1 cellular context compared by ENCODE assay signal in the genomic region with DNA sequence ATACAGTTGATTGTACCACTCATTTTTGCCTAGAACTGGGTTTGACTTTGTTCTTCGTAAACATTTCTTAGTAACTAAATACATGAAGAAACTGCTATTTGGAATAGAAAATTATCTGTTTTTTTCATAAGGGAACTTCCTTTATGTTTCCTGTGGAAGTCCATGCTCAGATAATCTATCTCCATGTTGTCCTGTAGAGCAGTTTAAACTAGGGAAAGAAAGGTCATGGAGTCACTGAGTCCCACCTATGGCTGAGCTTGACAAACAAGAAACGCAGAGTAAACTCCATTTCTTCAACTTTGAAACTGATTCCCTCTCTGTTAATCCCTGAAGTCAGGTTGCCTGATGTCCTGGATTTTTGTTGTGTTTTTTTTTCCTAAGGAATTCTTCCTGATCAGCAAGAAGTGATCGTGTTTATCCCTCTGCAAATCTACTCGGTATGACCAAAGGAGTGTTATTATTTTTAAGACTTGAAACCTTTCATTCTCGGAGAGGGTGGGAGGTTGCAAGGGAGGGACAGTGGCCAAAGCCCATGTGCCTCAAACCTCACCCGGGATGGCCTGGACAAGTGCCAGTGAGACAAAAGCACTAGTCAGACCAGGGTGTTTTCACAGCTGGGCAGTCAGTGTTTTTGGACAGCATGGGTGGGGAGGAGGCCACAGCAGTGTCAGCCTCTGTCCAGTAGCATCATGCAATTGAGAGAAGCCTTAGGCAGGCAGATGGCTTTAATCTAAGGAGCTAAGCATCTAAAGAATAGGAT.
TF ChIP-seq lines count a peak whose summit lies in the region.

No MANE protein-coding gene starts in this region.

TF ChIP-seq in GM23338, 12 proteins besides CTCF, POLR2A, EP300 and RAD21 (continued from another document):
- TF ChIP-seq, protein P1, sequence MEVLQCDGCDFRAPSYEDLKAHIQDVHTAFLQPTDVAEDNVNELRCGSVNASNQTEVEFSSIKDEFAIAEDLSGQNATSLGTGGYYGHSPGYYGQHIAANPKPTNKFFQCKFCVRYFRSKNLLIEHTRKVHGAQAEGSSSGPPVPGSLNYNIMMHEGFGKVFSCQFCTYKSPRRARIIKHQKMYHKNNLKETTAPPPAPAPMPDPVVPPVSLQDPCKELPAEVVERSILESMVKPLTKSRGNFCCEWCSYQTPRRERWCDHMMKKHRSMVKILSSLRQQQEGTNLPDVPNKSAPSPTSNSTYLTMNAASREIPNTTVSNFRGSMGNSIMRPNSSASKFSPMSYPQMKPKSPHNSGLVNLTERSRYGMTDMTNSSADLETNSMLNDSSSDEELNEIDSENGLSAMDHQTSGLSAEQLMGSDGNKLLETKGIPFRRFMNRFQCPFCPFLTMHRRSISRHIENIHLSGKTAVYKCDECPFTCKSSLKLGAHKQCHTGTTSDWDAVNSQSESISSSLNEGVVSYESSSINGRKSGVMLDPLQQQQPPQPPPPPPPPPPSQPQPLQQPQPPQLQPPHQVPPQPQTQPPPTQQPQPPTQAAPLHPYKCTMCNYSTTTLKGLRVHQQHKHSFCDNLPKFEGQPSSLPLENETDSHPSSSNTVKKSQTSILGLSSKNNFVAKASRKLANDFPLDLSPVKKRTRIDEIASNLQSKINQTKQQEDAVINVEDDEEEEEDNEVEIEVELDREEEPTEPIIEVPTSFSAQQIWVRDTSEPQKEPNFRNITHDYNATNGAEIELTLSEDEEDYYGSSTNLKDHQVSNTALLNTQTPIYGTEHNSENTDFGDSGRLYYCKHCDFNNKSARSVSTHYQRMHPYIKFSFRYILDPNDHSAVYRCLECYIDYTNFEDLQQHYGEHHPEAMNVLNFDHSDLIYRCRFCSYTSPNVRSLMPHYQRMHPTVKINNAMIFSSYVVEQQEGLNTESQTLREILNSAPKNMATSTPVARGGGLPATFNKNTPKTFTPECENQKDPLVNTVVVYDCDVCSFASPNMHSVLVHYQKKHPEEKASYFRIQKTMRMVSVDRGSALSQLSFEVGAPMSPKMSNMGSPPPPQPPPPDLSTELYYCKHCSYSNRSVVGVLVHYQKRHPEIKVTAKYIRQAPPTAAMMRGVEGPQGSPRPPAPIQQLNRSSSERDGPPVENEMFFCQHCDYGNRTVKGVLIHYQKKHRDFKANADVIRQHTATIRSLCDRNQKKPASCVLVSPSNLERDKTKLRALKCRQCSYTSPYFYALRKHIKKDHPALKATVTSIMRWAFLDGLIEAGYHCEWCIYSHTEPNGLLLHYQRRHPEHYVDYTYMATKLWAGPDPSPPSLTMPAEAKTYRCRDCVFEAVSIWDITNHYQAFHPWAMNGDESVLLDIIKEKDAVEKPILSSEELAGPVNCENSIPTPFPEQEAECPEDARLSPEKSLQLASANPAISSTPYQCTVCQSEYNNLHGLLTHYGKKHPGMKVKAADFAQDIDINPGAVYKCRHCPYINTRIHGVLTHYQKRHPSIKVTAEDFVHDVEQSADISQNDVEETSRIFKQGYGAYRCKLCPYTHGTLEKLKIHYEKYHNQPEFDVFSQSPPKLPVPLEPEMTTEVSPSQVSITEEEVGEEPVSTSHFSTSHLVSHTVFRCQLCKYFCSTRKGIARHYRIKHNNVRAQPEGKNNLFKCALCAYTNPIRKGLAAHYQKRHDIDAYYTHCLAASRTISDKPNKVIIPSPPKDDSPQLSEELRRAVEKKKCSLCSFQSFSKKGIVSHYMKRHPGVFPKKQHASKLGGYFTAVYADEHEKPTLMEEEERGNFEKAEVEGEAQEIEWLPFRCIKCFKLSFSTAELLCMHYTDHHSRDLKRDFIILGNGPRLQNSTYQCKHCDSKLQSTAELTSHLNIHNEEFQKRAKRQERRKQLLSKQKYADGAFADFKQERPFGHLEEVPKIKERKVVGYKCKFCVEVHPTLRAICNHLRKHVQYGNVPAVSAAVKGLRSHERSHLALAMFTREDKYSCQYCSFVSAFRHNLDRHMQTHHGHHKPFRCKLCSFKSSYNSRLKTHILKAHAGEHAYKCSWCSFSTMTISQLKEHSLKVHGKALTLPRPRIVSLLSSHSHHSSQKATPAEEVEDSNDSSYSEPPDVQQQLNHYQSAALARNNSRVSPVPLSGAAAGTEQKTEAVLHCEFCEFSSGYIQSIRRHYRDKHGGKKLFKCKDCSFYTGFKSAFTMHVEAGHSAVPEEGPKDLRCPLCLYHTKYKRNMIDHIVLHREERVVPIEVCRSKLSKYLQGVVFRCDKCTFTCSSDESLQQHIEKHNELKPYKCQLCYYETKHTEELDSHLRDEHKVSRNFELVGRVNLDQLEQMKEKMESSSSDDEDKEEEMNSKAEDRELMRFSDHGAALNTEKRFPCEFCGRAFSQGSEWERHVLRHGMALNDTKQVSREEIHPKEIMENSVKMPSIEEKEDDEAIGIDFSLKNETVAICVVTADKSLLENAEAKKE (CRISPR knock-in tag; IDR thresholded peaks at IDR 0.05): no peak
- TF ChIP-seq ZNF331 (CRISPR knock-in tag; IDR thresholded peaks at IDR 0.05; ENCODE audit: low read depth) (no peak), EZH2 (IDR thresholded peaks at IDR 0.05; ENCODE audit: low read depth, unreplicated experiment) (no peak), JUNB (IDR thresholded peaks at IDR 0.05; ENCODE audit: unreplicated experiment) (no peak), NANOG (IDR thresholded peaks at IDR 0.05; ENCODE audit: borderline replicate concordance) (no peak), STAT1 (IDR thresholded peaks at IDR 0.05; ENCODE audit: unreplicated experiment) (no peak), ZNF114 (CRISPR knock-in tag; IDR thresholded peaks at IDR 0.05) (no peak)
- TF ChIP-seq, protein P2, sequence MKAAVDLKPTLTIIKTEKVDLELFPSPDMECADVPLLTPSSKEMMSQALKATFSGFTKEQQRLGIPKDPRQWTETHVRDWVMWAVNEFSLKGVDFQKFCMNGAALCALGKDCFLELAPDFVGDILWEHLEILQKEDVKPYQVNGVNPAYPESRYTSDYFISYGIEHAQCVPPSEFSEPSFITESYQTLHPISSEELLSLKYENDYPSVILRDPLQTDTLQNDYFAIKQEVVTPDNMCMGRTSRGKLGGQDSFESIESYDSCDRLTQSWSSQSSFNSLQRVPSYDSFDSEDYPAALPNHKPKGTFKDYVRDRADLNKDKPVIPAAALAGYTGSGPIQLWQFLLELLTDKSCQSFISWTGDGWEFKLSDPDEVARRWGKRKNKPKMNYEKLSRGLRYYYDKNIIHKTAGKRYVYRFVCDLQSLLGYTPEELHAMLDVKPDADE (IDR thresholded peaks at IDR 0.05): no peak
